In the genomic region with DNA sequence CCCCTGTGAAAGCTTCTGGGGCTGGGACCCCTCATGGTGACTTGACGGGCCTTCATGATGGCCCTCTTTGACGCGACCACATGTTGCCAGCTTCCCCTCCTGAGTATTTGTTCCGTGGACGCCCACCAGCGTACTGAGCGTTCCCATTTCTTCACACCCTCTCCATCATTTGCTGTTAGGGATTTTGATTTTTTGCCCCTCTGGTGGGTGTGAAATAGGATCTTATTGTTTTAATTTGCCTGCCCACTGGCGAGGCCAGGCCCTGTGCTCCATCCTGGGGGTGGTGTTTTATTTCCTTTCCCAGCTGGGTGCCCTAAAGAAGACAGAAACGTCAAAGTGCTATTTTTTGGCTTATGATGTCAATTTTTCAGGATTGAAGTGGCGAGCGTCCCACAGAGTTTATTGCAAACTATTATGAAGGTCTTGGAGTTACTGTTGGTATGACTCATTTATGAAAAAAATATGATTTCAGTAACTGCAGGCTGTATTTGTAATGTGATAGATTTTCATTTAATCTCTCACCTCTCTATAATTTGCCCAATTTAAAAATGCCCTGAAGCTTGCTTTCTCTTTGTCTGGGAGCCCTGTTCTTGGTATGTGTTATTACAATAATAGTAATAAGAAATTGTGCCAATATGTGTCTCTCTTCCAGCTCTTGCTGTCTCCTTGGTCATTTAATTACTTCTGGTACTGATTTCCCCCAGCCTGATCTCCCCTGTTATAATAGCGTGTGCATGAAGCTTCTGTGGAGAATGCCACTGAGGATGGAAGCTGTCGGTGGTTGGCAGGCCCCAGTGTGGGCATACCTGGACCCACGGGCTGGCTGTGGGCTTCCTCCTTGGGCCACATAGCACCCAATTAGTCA, we compare ENCODE assay signal across 14 cellular contexts. TPM values are rescaled to one million over a fixed set of nuclear protein-coding genes. Genes with fewer than 3 reads are reported as not detected.
DNase-seq lines count a peak whose midpoint lies in the region; ATAC-seq and TF ChIP-seq lines count a peak whose summit lies in the region.
"Had no signal": no experiment of that assay in that cellular context is flagged by ENCODE, and none has a peak within 500 bp of the region (broad histone marks: within the 10 kb centered on the region; RNA-seq: fewer than 3 reads in every experiment).

No MANE protein-coding gene starts in this region.

- peak overlapping the region; percentile 7 for H3K27ac Mint-ChIP-seq in stimulated activated effector memory CD8-positive, alpha-beta T cell treated with anti-CD3 and anti-CD28 coated beads, Interleukin-12 subunit alpha, Interleukin-12 subunit beta, amount 100 ng/mL, for 72 hours
- H3K27ac Mint-ChIP-seq: activated naive CD8-positive, alpha-beta T cell treated with anti-CD3 and anti-CD28 coated beads for 36 hours; activated T-cell treated with anti-CD3 and anti-CD28 coated beads, Interleukin-2, amount 50 U/mL, for 24 hours had no signal

- no peak for TF ChIP-seq POLR2A in IMR-90 (IDR thresholded peaks at IDR 0.05; ENCODE audit: low read depth, low read length)

- no peak overlapping the region for H2BK15ac ChIP-seq in IMR-90 (ENCODE audit: low read depth, low read length)

- H3K4me3 ChIP-seq in IMR-90 (ENCODE audit: insufficient read depth, low read depth, low read length) = no peak overlapping the region
- no peak overlapping the region for H3K4me3 ChIP-seq in astrocyte of the spinal cord (ENCODE audit: low read depth, low read length)
- H3K4me3 ChIP-seq in fibroblast of the aortic adventitia (ENCODE audit: low read depth, low read length) = no peak overlapping the region
- H3K4me3 ChIP-seq: ovary, skin epidermis had no signal

- no peak overlapping the region for H4K91ac ChIP-seq in IMR-90 (ENCODE audit: insufficient read depth, low read depth, low read length)

- POLR2A ChIA-PET in IMR-90 (lab: Charles Lee; ENCODE audit: unreplicated experiment) = interaction anchor here (0.6 kb wide), 1 partner anchor 9 kb away, joined by 4 read pairs; no protein-coding TSS in a partner anchor

- H2AFZ ChIP-seq in IMR-90 (replicated peaks; ENCODE audit: low read length, poor library complexity) = no peak overlapping the region

- no peak overlapping the region for H2AK5ac ChIP-seq in IMR-90 (ENCODE audit: low read depth, low read length)

- no peak overlapping the region for H3K9ac ChIP-seq in IMR-90 (ENCODE audit: low read depth, low read length)

- H3K9me1 ChIP-seq in IMR-90 (ENCODE audit: insufficient read depth, low read length) = peaks cover 19% of the 10 kb centered on the region

- BruUV-seq in IMR-90 (replicated peaks; lab: Mats Ljungman, UMichigan) = no TSS peak

- H2BK20ac ChIP-seq in IMR-90 (ENCODE audit: low read depth, low read length) = no peak overlapping the region

- no peak overlapping the region for H3K18ac ChIP-seq in IMR-90 (ENCODE audit: low read depth, low read length)

- no peaks in the 10 kb centered on the region for H3K36me3 Mint-ChIP-seq in stimulated activated effector memory CD8-positive, alpha-beta T cell treated with anti-CD3 and anti-CD28 coated beads, Interleukin-12 subunit alpha, Interleukin-12 subunit beta, amount 100 ng/mL, for 72 hours

- peaks cover 24% of the 10 kb centered on the region for H4K20me1 ChIP-seq in IMR-90 (ENCODE audit: insufficient read depth, low read length)

- no peaks in the 10 kb centered on the region for H3K9me3 ChIP-seq in IMR-90 (ENCODE audit: control insufficient read depth, insufficient read depth, low read length)
- H3K9me3 ChIP-seq: ovary had no signal

- TF ChIP-seq RAD21 in IMR-90 (IDR thresholded peaks at IDR 0.05; ENCODE audit: low read length) = no peak

- H3K4me3 Mint-ChIP-seq in stimulated activated effector memory CD8-positive, alpha-beta T cell treated with anti-CD3 and anti-CD28 coated beads, Interleukin-12 subunit alpha, Interleukin-12 subunit beta, amount 100 ng/mL, for 72 hours = no peak overlapping the region
- H3K4me3 Mint-ChIP-seq: activated naive CD8-positive, alpha-beta T cell treated with anti-CD3 and anti-CD28 coated beads for 36 hours; activated T-cell treated with anti-CD3 and anti-CD28 coated beads, Interleukin-2, amount 50 U/mL, for 24 hours had no signal

- dilution Hi-C loops in IMR-90 (cut with HindIII; ENCODE audit: low sequenced_read_pairs, unreplicated experiment) = no loop called here

- H3K36me3 ChIP-seq in IMR-90 (ENCODE audit: control insufficient read depth, insufficient read depth, low read length) = no peaks in the 10 kb centered on the region
- H3K36me3 ChIP-seq: ovary had no signal

- no peak overlapping the region for H4K8ac ChIP-seq in IMR-90 (ENCODE audit: low read depth in 2 of 2, low read length in 2 of 2)

- in situ Hi-C loops in IMR-90 (cut with MboI; ENCODE audit: low sequenced_read_pairs) (loop anchor here (25.0 kb wide), 1 partner anchor 815 kb away; no protein-coding TSS in a partner anchor), astrocyte of the spinal cord (cut with HindIII; ENCODE audit: low sequenced_read_pairs) (loop anchor here (25.0 kb wide), 1 partner anchor 240 kb away; no protein-coding TSS in a partner anchor)

- CTCF ChIA-PET in IMR-90 (lab: Yijun Ruan, JAX) = interaction anchor here (0.5 to 2.0 kb wide), 2 partner anchors 38 to 174 kb away, joined by 3 to 4 read pairs; no protein-coding TSS in a partner anchor

- WGBS in IMR-90 (ENCODE audit: extremely low coverage in 2 of 2, insufficient read length in 1 of 2), 2 experiments = no CpG with 5 or more reads among the region's 14 CpGs

- H3K4me2 ChIP-seq in IMR-90 (ENCODE audit: low read depth, low read length) = no peak overlapping the region

- no peaks in the 10 kb centered on the region for H3K9me3 Mint-ChIP-seq in stimulated activated effector memory CD8-positive, alpha-beta T cell treated with anti-CD3 and anti-CD28 coated beads, Interleukin-12 subunit alpha, Interleukin-12 subunit beta, amount 100 ng/mL, for 72 hours
- H3K9me3 Mint-ChIP-seq: activated naive CD8-positive, alpha-beta T cell treated with anti-CD3 and anti-CD28 coated beads for 36 hours; activated T-cell treated with anti-CD3 and anti-CD28 coated beads, Interleukin-2, amount 50 U/mL, for 24 hours had no signal

- peaks cover 3% of the 10 kb centered on the region; the same call in 1 of the 2 replicates for H3K4me1 ChIP-seq in IMR-90 (ENCODE audit: control insufficient read depth, insufficient read depth, low read length)

- H2AK9ac ChIP-seq in IMR-90 (replicated peaks; ENCODE audit: low read depth, low read length, poor library complexity) = no peak overlapping the region

- no peak overlapping the region for H3K56ac ChIP-seq in IMR-90 (ENCODE audit: extremely low read depth, insufficient read depth, low read length)

- peaks cover 25% of the 10 kb centered on the region for H3K4me1 Mint-ChIP-seq in stimulated activated effector memory CD8-positive, alpha-beta T cell treated with anti-CD3 and anti-CD28 coated beads, Interleukin-12 subunit alpha, Interleukin-12 subunit beta, amount 100 ng/mL, for 72 hours

- peak; percentile 49 for DNase-seq in IMR-90
- DNase-seq in astrocyte of the spinal cord (ENCODE audit: low read depth, low spot score) = peak; percentile 89
- DNase-seq in fibroblast of the aortic adventitia (ENCODE audit: low read depth) = peak; percentile 33
- no peak for DNase-seq in stimulated activated effector memory CD8-positive, alpha-beta T cell treated with anti-CD3 and anti-CD28 coated beads, Interleukin-12 subunit alpha, Interleukin-12 subunit beta, amount 100 ng/mL, for 72 hours (ENCODE audit: low spot score in 2 of 2)
- no peak for DNase-seq in MV-4-11 (lab: John Stamatoyannopoulos, UW)
- no peak for DNase-seq in superior temporal gyrus (ENCODE audit: extremely low spot score)
- DNase-seq: activated naive CD8-positive, alpha-beta T cell treated with anti-CD3 and anti-CD28 coated beads for 36 hours; activated T-cell treated with anti-CD3 and anti-CD28 coated beads, Interleukin-2, amount 50 U/mL, for 24 hours; NCI-H1092 treated with DMSO at 0.1 percent for 48 hours; ovary; stimulated activated CD4-positive, alpha-beta T cell treated with anti-CD3 and anti-CD28 coated beads, Interleukin-4, amount 100 ng/mL, for 4 hours; stimulated activated CD8-positive, alpha-beta memory T cell treated with anti-CD3 and anti-CD28 coated beads, Interleukin-4, amount 100 ng/mL, for 48 hours had no signal

- H3K4ac ChIP-seq in IMR-90 (ENCODE audit: low read depth, low read length) = no peak overlapping the region

- no peak overlapping the region for H2BK120ac ChIP-seq in IMR-90 (ENCODE audit: low read depth, low read length)

- H3K27me3 ChIP-seq in IMR-90 (ENCODE audit: control insufficient read depth, insufficient read depth, low read length) = no peaks in the 10 kb centered on the region
- H3K27me3 ChIP-seq: ovary had no signal

- no peak for TF ChIP-seq CTCF in IMR-90 (conservative IDR thresholded peaks at IDR 0.05; ENCODE audit: low read depth, low read length)
- no peak for TF ChIP-seq CTCF in astrocyte of the spinal cord (IDR thresholded peaks at IDR 0.05; ENCODE audit: low read depth, low read length)
- TF ChIP-seq CTCF in fibroblast of the aortic adventitia (IDR thresholded peaks at IDR 0.05; ENCODE audit: insufficient read depth, low read length) = no peak

- no peak overlapping the region for H4K5ac ChIP-seq in IMR-90 (ENCODE audit: low read depth, low read length)

- H3K27ac ChIP-seq in IMR-90 (ENCODE audit: insufficient read depth, low read length) = no peak overlapping the region
- H3K27ac ChIP-seq: ovary had no signal

- intact Hi-C loops in IMR-90 (cut with micrococcal nuclease) = no loop called here

- H3K14ac ChIP-seq in IMR-90 (replicated peaks; ENCODE audit: low read depth, low read length) = no peak overlapping the region

- H3K23ac ChIP-seq in IMR-90 (ENCODE audit: low read depth, low read length) = no peak overlapping the region

- ATAC-seq in IMR-90 (ENCODE audit: low read depth) (no peak; the same call in 1 of the 2 replicates), HG03565 (IDR thresholded peaks at IDR 0.05; ENCODE audit: unreplicated experiment) (no peak)
- no peak for ATAC-seq in stimulated activated effector memory CD8-positive, alpha-beta T cell treated with anti-CD3 and anti-CD28 coated beads, Interleukin-12 subunit alpha, Interleukin-12 subunit beta, amount 100 ng/mL, for 72 hours

- H3K79me1 ChIP-seq in IMR-90 (ENCODE audit: low read depth in 1 of 2, low read length in 2 of 2) = peaks cover 10 to 26% of the 10 kb centered on the region in 2 experiments; a peak in 3 of 4 replicates

- no peak overlapping the region for H2BK5ac ChIP-seq in IMR-90 (ENCODE audit: low read depth, low read length, poor library complexity, severe bottlenecking)

TF ChIP-seq in IMR-90, 13 proteins besides CTCF, POLR2A, EP300 and RAD21:
- TF ChIP-seq RFX5 (IDR thresholded peaks at IDR 0.05; ENCODE audit: low read depth, low read length) = no peak
- peak; percentile 15; the same call in 1 of the 2 replicates for TF ChIP-seq FOS (IDR thresholded peaks at IDR 0.05; ENCODE audit: low read depth, low read length)
TF ChIP-seq in IMR-90: peak in this region for 1.

RNA-seq across cellular contexts. Expression of a gene that starts 46.5 kb away (rescaled TPM):
- total RNA-seq in IMR-90 (2012; rRNA removed) = 22.5 and 25.8 TPM in 2 replicates
- polyA plus RNA-seq in IMR-90 (2012; rRNA removed) = 16.6 and 16.9 TPM in 2 replicates
- 14.0 and 18.1 TPM in 2 replicates for polyA plus RNA-seq in IMR-90 (2012; cell fraction: cytosol; rRNA removed)
- 9.9 and 11.9 TPM in 2 replicates for polyA plus RNA-seq in IMR-90 (2012; cell fraction: nucleus; rRNA removed; ENCODE audit: low replicate concordance)
- total RNA-seq in fibroblast of the aortic adventitia (ENCODE audit: low replicate concordance) = 15.7 and 21.1 TPM in 2 replicates

Comparison
In these comparisons a context has a peak if more than half of its experiments do, and no peak if none do; other contexts are left out.
1. DNase-seq: peak in IMR-90 (single experiment), astrocyte of the spinal cord (single experiment) and fibroblast of the aortic adventitia (single experiment); none in stimulated activated effector memory CD8-positive, alpha-beta T cell treated with anti-CD3 and anti-CD28 coated beads, Interleukin-12 subunit alpha, Interleukin-12 subunit beta, amount 100 ng/mL, for 72 hours (0 of 2), MV-4-11 (single experiment) and superior temporal gyrus (single experiment).